In genomic region chr2:85681354-85681728, GRCh38 we compare ENCODE assay signal across 15 cellular contexts. TPM values are rescaled to one million over a fixed set of nuclear protein-coding genes. Genes with fewer than 3 reads are reported as not detected.
A peak's percentile ranks its signal among the peaks of the same experiment; 100 is the strongest.
DNase-seq lines count a peak whose midpoint lies in the region; ATAC-seq and TF ChIP-seq lines count a peak whose summit lies in the region.
"Had no signal": no experiment of that assay in that cellular context is flagged by ENCODE, and none has a peak within 500 bp of the region (broad histone marks: within the 10 kb centered on the region; RNA-seq: fewer than 3 reads in every experiment).

No MANE protein-coding gene starts in this region.

- H3K4me2 ChIP-seq in HCT116 (ENCODE audit: low read length) = peak overlapping the region; percentile 51

- H2AFZ ChIP-seq in HCT116 (ENCODE audit: low read depth, low read length, poor library complexity, severe bottlenecking) = peak overlapping the region; percentile 33

- no peak for TF ChIP-seq POLR2A in HCT116 (IDR thresholded peaks at IDR 0.05; ENCODE audit: borderline replicate concordance, extremely low read depth, insufficient read depth, insufficient read length)

- H3K27ac ChIP-seq in HCT116 (ENCODE audit: low read depth, low read length) = no peak overlapping the region
- H3K27ac ChIP-seq in dorsolateral prefrontal cortex = peak overlapping the region in 35 of 59 donors; percentile 22 to 88 (median 71)
- H3K27ac ChIP-seq: foreskin keratinocyte had no signal

- peaks cover 24% of the 10 kb centered on the region for H3K4me1 Mint-ChIP-seq in T-helper 1 cell treated with Interleukin-12 subunit alpha and Interleukin-12 subunit beta and Interleukin-4 antibody, amounts not matched to agents 30 μg/mL and 1 μg/mL, for 36 hours (ENCODE audit: low read depth)
- H3K4me1 Mint-ChIP-seq: nephron progenitor cell had no signal

- no peaks in the 10 kb centered on the region for H3K9me3 Mint-ChIP-seq in T-helper 1 cell treated with Interleukin-12 subunit alpha and Interleukin-12 subunit beta and Interleukin-4 antibody, amounts not matched to agents 30 μg/mL and 1 μg/mL, for 36 hours
- H3K9me3 Mint-ChIP-seq: dendritic cell treated with granulocyte-macrophage colony-stimulating factor and Interleukin-4, amounts not matched to agents 40 ng/mL and 50 ng/mL, for 4 days; nephron progenitor cell had no signal

- RAD21 ChIA-PET in HCT116 (lab: Charles Lee; ENCODE audit: low non-redundant PET in 1 of 2, low total read pairs in 2 of 2, uncharacterized antibody in 2 of 2, unreplicated experiment in 2 of 2) = no interaction called here

- H3K4me3 Mint-ChIP-seq in T-helper 1 cell treated with Interleukin-12 subunit alpha and Interleukin-12 subunit beta and Interleukin-4 antibody, amounts not matched to agents 30 μg/mL and 1 μg/mL, for 36 hours = peak overlapping the region; percentile 88
- H3K4me3 Mint-ChIP-seq: dendritic cell treated with granulocyte-macrophage colony-stimulating factor and Interleukin-4, amounts not matched to agents 40 ng/mL and 50 ng/mL, for 4 days; nephron progenitor cell had no signal

- H3K4me1 ChIP-seq in HCT116 (ENCODE audit: control insufficient read depth in 1 of 2, insufficient read depth in 2 of 2, low read length in 2 of 2) = peaks cover 13 to 31% of the 10 kb centered on the region in 2 experiments
- H3K4me1 ChIP-seq: foreskin keratinocyte had no signal

- DNase-seq in T-helper 1 cell = no peak
- DNase-seq in HCT116 (ENCODE audit: low read depth, low spot score) = no peak
- DNase-seq in dorsolateral prefrontal cortex = peak in 1 of 10 donors; percentile 29
- DNase-seq in omental fat pad (ENCODE audit: low spot score) = no peak
- no peak for DNase-seq in middle frontal gyrus (ENCODE audit: extremely low spot score, low spot score)
- no peak for DNase-seq in cerebellar cortex (ENCODE audit: low spot score)
- DNase-seq: 8988T, NCI-H510A, nephron progenitor cell had no signal

- peak; percentile 15; the same call in 1 of the 2 replicates for ATAC-seq in HCT116
- ATAC-seq in omental fat pad (ENCODE audit: low FRiP score) = peak; percentile 35
- ATAC-seq in HG03439 (IDR thresholded peaks at IDR 0.05; ENCODE audit: unreplicated experiment) = no peak
- ATAC-seq: foreskin keratinocyte had no signal

- CTCF ChIA-PET in HCT116 (lab: Charles Lee) = interaction anchor here (4.1 kb wide), 1 partner anchor 25 kb away, joined by 33 read pairs; no protein-coding TSS in a partner anchor

- H3K36me3 Mint-ChIP-seq in T-helper 1 cell treated with Interleukin-12 subunit alpha and Interleukin-12 subunit beta and Interleukin-4 antibody, amounts not matched to agents 30 μg/mL and 1 μg/mL, for 36 hours (ENCODE audit: low read depth) = peaks cover 8% of the 10 kb centered on the region

- TF ChIP-seq CTCF in HCT116 (IDR thresholded peaks at IDR 0.05 in 2 of 3, conservative IDR thresholded peaks at IDR 0.05 in 1 of 3; ENCODE audit: borderline replicate concordance in 1 of 3, insufficient read depth in 1 of 3, low read depth in 2 of 3, low read length in 2 of 3) (no peak), dorsolateral prefrontal cortex (IDR thresholded peaks at IDR 0.05 in 54 of 56, conservative IDR thresholded peaks at IDR 0.05 in 2 of 56; ENCODE audit: low read depth in 1 of 56, partially characterized antibody in 56 of 56) (no peak), omental fat pad (IDR thresholded peaks at IDR 0.05) (no peak)

- H3K27ac Mint-ChIP-seq in T-helper 1 cell treated with Interleukin-12 subunit alpha and Interleukin-12 subunit beta and Interleukin-4 antibody, amounts not matched to agents 30 μg/mL and 1 μg/mL, for 36 hours = peak overlapping the region; percentile 92
- H3K27ac Mint-ChIP-seq: dendritic cell treated with granulocyte-macrophage colony-stimulating factor and Interleukin-4, amounts not matched to agents 40 ng/mL and 50 ng/mL, for 4 days; nephron progenitor cell had no signal

- H3K36me3 ChIP-seq in HCT116 (ENCODE audit: control insufficient read depth in 1 of 2, insufficient read depth in 2 of 2, low read length in 2 of 2) = no peaks in the 10 kb centered on the region

- H3K9me3 ChIP-seq in HCT116 (ENCODE audit: control insufficient read depth in 1 of 2, insufficient read depth in 1 of 2, low read depth in 1 of 2, low read length in 2 of 2) = no peaks in the 10 kb centered on the region

- intact Hi-C loops in HCT116 (cut with micrococcal nuclease) = no loop called here
- intact Hi-C loops in dorsolateral prefrontal cortex (cut with DNase I) = no loop called here

- no peak for TF ChIP-seq RAD21 in HCT116 (IDR thresholded peaks at IDR 0.05; ENCODE audit: low read depth)

- no peaks in the 10 kb centered on the region for H3K27me3 Mint-ChIP-seq in T-helper 1 cell treated with Interleukin-12 subunit alpha and Interleukin-12 subunit beta and Interleukin-4 antibody, amounts not matched to agents 30 μg/mL and 1 μg/mL, for 36 hours (ENCODE audit: low read depth)

- H3K9ac ChIP-seq in HCT116 (ENCODE audit: low read length) = no peak overlapping the region; the same call in 1 of the 2 replicates

- H3K27me3 ChIP-seq in HCT116 (ENCODE audit: insufficient read depth, low read length) = no peaks in the 10 kb centered on the region
- H3K27me3 ChIP-seq in dorsolateral prefrontal cortex = no peaks in the 10 kb centered on the region

- no peaks in the 10 kb centered on the region for H3K79me2 ChIP-seq in HCT116 (ENCODE audit: insufficient read depth, low read length)

- POLR2A ChIA-PET in HCT116 (lab: Charles Lee) = interaction anchor here (0.9 kb wide), 1 partner anchor 26 kb away, joined by 3 read pairs; no protein-coding TSS in a partner anchor

- H3K4me3 ChIP-seq in HCT116 (replicated peaks in 1 of 2; ENCODE audit: low read depth in 1 of 2, low read length in 2 of 2) = peak overlapping the region in 1 of 2 experiments; percentile 12; a peak in 1 of 4 replicates
- H3K4me3 ChIP-seq in dorsolateral prefrontal cortex = no peak overlapping the region

- H3K9me2 ChIP-seq in HCT116 (ENCODE audit: insufficient read depth) = no peaks in the 10 kb centered on the region

- no TSS peak for BruUV-seq in HCT116 (replicated peaks; lab: Mats Ljungman, UMichigan)

- no peaks in the 10 kb centered on the region for H4K20me1 ChIP-seq in HCT116 (ENCODE audit: insufficient read depth)

TF ChIP-seq in HCT116, 20 proteins besides CTCF, POLR2A, EP300 and RAD21 (continues in another document):
- no peak for TF ChIP-seq ZNF274 (IDR thresholded peaks at IDR 0.05; ENCODE audit: low read depth, low read length)
- TF ChIP-seq SIN3A (IDR thresholded peaks at IDR 0.05; ENCODE audit: low read depth) = no peak
- TF ChIP-seq EZH2phosphoT487 (IDR thresholded peaks at IDR 0.05; ENCODE audit: borderline replicate concordance) = no peak
- no peak for TF ChIP-seq TCF7L2 (IDR thresholded peaks at IDR 0.05; ENCODE audit: borderline replicate concordance, extremely low read depth, insufficient read depth, insufficient read length)
- peak; percentile 45; the same call in 1 of the 2 replicates for TF ChIP-seq FOSL1 (IDR thresholded peaks at IDR 0.05; ENCODE audit: low read depth)
- no peak for TF ChIP-seq CEBPB (IDR thresholded peaks at IDR 0.05; ENCODE audit: low read depth)
- no peak for TF ChIP-seq MAX (IDR thresholded peaks at IDR 0.05)
- peak; percentile 27; the same call in 1 of the 2 replicates for TF ChIP-seq EGR1 (IDR thresholded peaks at IDR 0.05; ENCODE audit: low read depth)
- no peak for TF ChIP-seq ZBTB33 (IDR thresholded peaks at IDR 0.05; ENCODE audit: extremely low read depth, insufficient replicate concordance, low read length)
- no peak for TF ChIP-seq ATF3 (IDR thresholded peaks at IDR 0.05)

RNA-seq across cellular contexts. Expression of gene GNLY, which starts 12.8 kb away (rescaled TPM):
- total RNA-seq in HCT116 (2021; ENCODE audit: unreplicated experiment) (0.74 TPM), dorsolateral prefrontal cortex (10 to 100 TPM in 6 of 120 experiments, 1 to 10 TPM in 105, under 1 TPM in 7, not detected in 2; 0.48 to 16.9 (median 3.9) TPM), omental fat pad (1 to 10 TPM; 1.0 to 5.5 (median 4.3) TPM)
- polyA plus RNA-seq in HCT116 (2012) = 0.09 and 0.17 TPM in 2 replicates
- total RNA-seq: foreskin keratinocyte had no signal
- polyA plus RNA-seq: foreskin keratinocyte, keratinocyte had no signal

RNA-seq across cellular contexts. Expression of gene SFTPB, which starts 13.3 kb away (rescaled TPM):
- total RNA-seq in HCT116 (2021; ENCODE audit: unreplicated experiment) = 13.3 TPM
- polyA plus RNA-seq in HCT116 (2012) = 0.10 and 0.22 TPM in 2 replicates
- total RNA-seq in dorsolateral prefrontal cortex = not detected
- under 1 TPM in 1 of 4 donors, not detected in 3; 0.25 TPM for total RNA-seq in omental fat pad
- total RNA-seq: activated CD8-positive, alpha-beta memory T cell treated with anti-CD3 and anti-CD28 coated beads for 36 hours; foreskin keratinocyte had no signal
- polyA plus RNA-seq: foreskin keratinocyte, keratinocyte had no signal

Comparison
In these comparisons a context has a peak if more than half of its experiments do, and no peak if none do; other contexts are left out.
1. RNA of gene SFTPB, which starts 13.3 kb away (total RNA-seq): 13.3 TPM in HCT116 (single experiment); not detected in dorsolateral prefrontal cortex and 0.25 TPM in omental fat pad; every median in the first group is over 10 times any median in the second.